In the genomic region with DNA sequence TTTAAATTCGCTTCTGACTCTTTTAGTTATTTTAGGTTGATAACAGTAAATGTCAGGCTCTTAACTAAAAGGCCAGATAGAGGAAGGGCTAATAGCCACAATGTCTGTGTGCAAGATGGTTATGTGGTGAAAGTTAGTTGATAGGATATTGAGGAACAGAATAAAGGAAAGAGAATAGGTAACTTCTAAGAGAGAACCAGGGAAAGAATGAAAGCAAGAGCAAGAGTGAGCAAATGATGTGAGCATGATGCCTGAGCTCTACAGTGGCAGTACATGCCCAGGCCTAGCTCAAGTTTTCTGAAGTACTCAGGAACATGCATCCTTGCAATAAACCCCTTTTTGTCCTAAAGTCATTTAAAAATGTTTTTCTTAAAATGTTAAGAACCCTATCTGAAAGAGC, we compare ENCODE assay signal across 1 cellular context.
TF ChIP-seq lines count a peak whose summit lies in the region.

No MANE protein-coding gene starts in this region.

TF ChIP-seq in HEK293, 187 proteins besides CTCF, POLR2A, EP300 and RAD21 (continued from another document):
- TF ChIP-seq, protein P1, sequence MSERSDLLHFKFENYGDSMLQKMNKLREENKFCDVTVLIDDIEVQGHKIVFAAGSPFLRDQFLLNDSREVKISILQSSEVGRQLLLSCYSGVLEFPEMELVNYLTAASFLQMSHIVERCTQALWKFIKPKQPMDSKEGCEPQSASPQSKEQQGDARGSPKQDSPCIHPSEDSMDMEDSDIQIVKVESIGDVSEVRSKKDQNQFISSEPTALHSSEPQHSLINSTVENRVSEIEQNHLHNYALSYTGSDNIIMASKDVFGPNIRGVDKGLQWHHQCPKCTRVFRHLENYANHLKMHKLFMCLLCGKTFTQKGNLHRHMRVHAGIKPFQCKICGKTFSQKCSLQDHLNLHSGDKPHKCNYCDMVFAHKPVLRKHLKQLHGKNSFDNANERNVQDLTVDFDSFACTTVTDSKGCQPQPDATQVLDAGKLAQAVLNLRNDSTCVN (tag by site-specific recombination; optimal IDR thresholded peaks at IDR 0.05): no peak
- TF ChIP-seq ZNF239 (tag by site-specific recombination; IDR thresholded peaks at IDR 0.05) (no peak), ZNF132 (tag by site-specific recombination; IDR thresholded peaks at IDR 0.05; ENCODE audit: borderline replicate concordance) (no peak), WT1 (tag by site-specific recombination; IDR thresholded peaks at IDR 0.05) (no peak)
